1 cellular context compared by ENCODE assay signal in genomic region chr5:27472875-27473274, GRCh38.
TF ChIP-seq lines count a peak whose summit lies in the region.

No MANE protein-coding gene starts in this region.

TF ChIP-seq in GM23338, 12 proteins besides CTCF, POLR2A, EP300 and RAD21:
- TF ChIP-seq, protein P1, sequence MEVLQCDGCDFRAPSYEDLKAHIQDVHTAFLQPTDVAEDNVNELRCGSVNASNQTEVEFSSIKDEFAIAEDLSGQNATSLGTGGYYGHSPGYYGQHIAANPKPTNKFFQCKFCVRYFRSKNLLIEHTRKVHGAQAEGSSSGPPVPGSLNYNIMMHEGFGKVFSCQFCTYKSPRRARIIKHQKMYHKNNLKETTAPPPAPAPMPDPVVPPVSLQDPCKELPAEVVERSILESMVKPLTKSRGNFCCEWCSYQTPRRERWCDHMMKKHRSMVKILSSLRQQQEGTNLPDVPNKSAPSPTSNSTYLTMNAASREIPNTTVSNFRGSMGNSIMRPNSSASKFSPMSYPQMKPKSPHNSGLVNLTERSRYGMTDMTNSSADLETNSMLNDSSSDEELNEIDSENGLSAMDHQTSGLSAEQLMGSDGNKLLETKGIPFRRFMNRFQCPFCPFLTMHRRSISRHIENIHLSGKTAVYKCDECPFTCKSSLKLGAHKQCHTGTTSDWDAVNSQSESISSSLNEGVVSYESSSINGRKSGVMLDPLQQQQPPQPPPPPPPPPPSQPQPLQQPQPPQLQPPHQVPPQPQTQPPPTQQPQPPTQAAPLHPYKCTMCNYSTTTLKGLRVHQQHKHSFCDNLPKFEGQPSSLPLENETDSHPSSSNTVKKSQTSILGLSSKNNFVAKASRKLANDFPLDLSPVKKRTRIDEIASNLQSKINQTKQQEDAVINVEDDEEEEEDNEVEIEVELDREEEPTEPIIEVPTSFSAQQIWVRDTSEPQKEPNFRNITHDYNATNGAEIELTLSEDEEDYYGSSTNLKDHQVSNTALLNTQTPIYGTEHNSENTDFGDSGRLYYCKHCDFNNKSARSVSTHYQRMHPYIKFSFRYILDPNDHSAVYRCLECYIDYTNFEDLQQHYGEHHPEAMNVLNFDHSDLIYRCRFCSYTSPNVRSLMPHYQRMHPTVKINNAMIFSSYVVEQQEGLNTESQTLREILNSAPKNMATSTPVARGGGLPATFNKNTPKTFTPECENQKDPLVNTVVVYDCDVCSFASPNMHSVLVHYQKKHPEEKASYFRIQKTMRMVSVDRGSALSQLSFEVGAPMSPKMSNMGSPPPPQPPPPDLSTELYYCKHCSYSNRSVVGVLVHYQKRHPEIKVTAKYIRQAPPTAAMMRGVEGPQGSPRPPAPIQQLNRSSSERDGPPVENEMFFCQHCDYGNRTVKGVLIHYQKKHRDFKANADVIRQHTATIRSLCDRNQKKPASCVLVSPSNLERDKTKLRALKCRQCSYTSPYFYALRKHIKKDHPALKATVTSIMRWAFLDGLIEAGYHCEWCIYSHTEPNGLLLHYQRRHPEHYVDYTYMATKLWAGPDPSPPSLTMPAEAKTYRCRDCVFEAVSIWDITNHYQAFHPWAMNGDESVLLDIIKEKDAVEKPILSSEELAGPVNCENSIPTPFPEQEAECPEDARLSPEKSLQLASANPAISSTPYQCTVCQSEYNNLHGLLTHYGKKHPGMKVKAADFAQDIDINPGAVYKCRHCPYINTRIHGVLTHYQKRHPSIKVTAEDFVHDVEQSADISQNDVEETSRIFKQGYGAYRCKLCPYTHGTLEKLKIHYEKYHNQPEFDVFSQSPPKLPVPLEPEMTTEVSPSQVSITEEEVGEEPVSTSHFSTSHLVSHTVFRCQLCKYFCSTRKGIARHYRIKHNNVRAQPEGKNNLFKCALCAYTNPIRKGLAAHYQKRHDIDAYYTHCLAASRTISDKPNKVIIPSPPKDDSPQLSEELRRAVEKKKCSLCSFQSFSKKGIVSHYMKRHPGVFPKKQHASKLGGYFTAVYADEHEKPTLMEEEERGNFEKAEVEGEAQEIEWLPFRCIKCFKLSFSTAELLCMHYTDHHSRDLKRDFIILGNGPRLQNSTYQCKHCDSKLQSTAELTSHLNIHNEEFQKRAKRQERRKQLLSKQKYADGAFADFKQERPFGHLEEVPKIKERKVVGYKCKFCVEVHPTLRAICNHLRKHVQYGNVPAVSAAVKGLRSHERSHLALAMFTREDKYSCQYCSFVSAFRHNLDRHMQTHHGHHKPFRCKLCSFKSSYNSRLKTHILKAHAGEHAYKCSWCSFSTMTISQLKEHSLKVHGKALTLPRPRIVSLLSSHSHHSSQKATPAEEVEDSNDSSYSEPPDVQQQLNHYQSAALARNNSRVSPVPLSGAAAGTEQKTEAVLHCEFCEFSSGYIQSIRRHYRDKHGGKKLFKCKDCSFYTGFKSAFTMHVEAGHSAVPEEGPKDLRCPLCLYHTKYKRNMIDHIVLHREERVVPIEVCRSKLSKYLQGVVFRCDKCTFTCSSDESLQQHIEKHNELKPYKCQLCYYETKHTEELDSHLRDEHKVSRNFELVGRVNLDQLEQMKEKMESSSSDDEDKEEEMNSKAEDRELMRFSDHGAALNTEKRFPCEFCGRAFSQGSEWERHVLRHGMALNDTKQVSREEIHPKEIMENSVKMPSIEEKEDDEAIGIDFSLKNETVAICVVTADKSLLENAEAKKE (CRISPR knock-in tag; IDR thresholded peaks at IDR 0.05) = no peak
- TF ChIP-seq ZNF331 (CRISPR knock-in tag; IDR thresholded peaks at IDR 0.05; ENCODE audit: low read depth) (no peak), EZH2phosphoT487 (IDR thresholded peaks at IDR 0.05; ENCODE audit: unreplicated experiment) (no peak), ZNF114 (CRISPR knock-in tag; IDR thresholded peaks at IDR 0.05) (no peak), EZH2 (IDR thresholded peaks at IDR 0.05; ENCODE audit: low read depth, unreplicated experiment) (no peak), CREB1 (CRISPR knock-in tag; IDR thresholded peaks at IDR 0.05; ENCODE audit: low read depth) (no peak), NANOG (IDR thresholded peaks at IDR 0.05; ENCODE audit: borderline replicate concordance) (no peak), REST (IDR thresholded peaks at IDR 0.05; ENCODE audit: unreplicated experiment) (no peak), STAT1 (IDR thresholded peaks at IDR 0.05; ENCODE audit: unreplicated experiment) (no peak), POLR2AphosphoS5 (IDR thresholded peaks at IDR 0.05; ENCODE audit: low read depth) (no peak), JUNB (IDR thresholded peaks at IDR 0.05; ENCODE audit: unreplicated experiment) (no peak)
- TF ChIP-seq, protein P2, sequence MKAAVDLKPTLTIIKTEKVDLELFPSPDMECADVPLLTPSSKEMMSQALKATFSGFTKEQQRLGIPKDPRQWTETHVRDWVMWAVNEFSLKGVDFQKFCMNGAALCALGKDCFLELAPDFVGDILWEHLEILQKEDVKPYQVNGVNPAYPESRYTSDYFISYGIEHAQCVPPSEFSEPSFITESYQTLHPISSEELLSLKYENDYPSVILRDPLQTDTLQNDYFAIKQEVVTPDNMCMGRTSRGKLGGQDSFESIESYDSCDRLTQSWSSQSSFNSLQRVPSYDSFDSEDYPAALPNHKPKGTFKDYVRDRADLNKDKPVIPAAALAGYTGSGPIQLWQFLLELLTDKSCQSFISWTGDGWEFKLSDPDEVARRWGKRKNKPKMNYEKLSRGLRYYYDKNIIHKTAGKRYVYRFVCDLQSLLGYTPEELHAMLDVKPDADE (IDR thresholded peaks at IDR 0.05) = no peak
